Comparison of ENCODE assay signal across 8 cellular contexts in genomic region chr12:75658826-75659823, GRCh38.
A peak's percentile ranks its signal among the peaks of the same experiment; 100 is the strongest.
DNase-seq lines count a peak whose midpoint lies in the region; ATAC-seq, FAIRE-seq and TF ChIP-seq lines count a peak whose summit lies in the region.

No MANE protein-coding gene starts in this region.

- H3K9ac ChIP-seq in keratinocyte (ENCODE audit: control insufficient read depth, extremely low read depth, insufficient read depth, low read length), result peak overlapping the region; percentile 64

- CTCF ChIA-PET in BJ (lab: Yijun Ruan, JAX), result interaction anchor here (0.7 to 1.8 kb wide), 5 partner anchors 12 to 378 kb away, joined by 3 to 4 read pairs (median 3); no protein-coding TSS in a partner anchor
- CTCF ChIA-PET in activated CD8-positive, alpha-beta T cell treated with anti-CD3 and anti-CD28 coated beads, Interleukin-2, amount 10 ng/mL, durations not matched to agents 7 days and 5 days (lab: Charles Lee), result interaction anchor here (1.4 to 1.6 kb wide), 2 partner anchors 8 to 372 kb away, joined by 4 read pairs; partner anchors contain the start of gene PHLDA1

- H3K4me2 ChIP-seq in keratinocyte (ENCODE audit: control insufficient read depth, extremely low read depth, insufficient read depth, low read depth, low read length), result peak overlapping the region; percentile 48

- TF ChIP-seq EP300 in tibial nerve (IDR thresholded peaks at IDR 0.05), result no peak

- H3K9me1 ChIP-seq in keratinocyte (ENCODE audit: control insufficient read depth, extremely low read depth, insufficient read depth, low read length), result no peaks in the 10 kb centered on the region

- H3K27me3 Mint-ChIP-seq in activated CD8-positive, alpha-beta T cell treated with anti-CD3 and anti-CD28 coated beads, Interleukin-2, amount 10 ng/mL, durations not matched to agents 7 days and 5 days (ENCODE audit: low read depth), result peaks cover 6% of the 10 kb centered on the region

- no peaks in the 10 kb centered on the region for H3K36me3 ChIP-seq in BJ (ENCODE audit: control insufficient read depth, insufficient read depth, low read length)
- H3K36me3 ChIP-seq in keratinocyte (ENCODE audit: control insufficient read depth in 2 of 2, extremely low read depth in 1 of 2, insufficient read depth in 2 of 2, low read length in 2 of 2), result no peaks in the 10 kb centered on the region
- H3K36me3 ChIP-seq in tibial nerve, result no peaks in the 10 kb centered on the region

- H2AFZ ChIP-seq in keratinocyte (ENCODE audit: control insufficient read depth, low read length), result no peak overlapping the region

- H3K27me3 ChIP-seq in BJ (ENCODE audit: control insufficient read depth, insufficient read depth, low read length) (no peaks in the 10 kb centered on the region), keratinocyte (ENCODE audit: control insufficient read depth, extremely low read depth, insufficient read depth, low read length) (no peaks in the 10 kb centered on the region), tibial nerve (no peaks in the 10 kb centered on the region)

- no peaks in the 10 kb centered on the region for H3K36me3 Mint-ChIP-seq in activated CD8-positive, alpha-beta T cell treated with anti-CD3 and anti-CD28 coated beads, Interleukin-2, amount 10 ng/mL, durations not matched to agents 7 days and 5 days (ENCODE audit: low read depth)

- H3K79me2 ChIP-seq in keratinocyte (ENCODE audit: control insufficient read depth, insufficient read depth, low read length), result no peaks in the 10 kb centered on the region

- dilution Hi-C loops in keratinocyte (cut with MboI; ENCODE audit: extremely low pct_ligation_motif_present, low sequenced_read_pairs), result no loop called here

- ATAC-seq in activated CD8-positive, alpha-beta T cell treated with anti-CD3 and anti-CD28 coated beads, Interleukin-2, amount 10 ng/mL, durations not matched to agents 7 days and 5 days, result peak; percentile 73
- ATAC-seq in GM18498 (IDR thresholded peaks at IDR 0.05; ENCODE audit: unreplicated experiment) (no peak), GM21825 (IDR thresholded peaks at IDR 0.05; ENCODE audit: unreplicated experiment) (no peak)

- H3K9me3 ChIP-seq in keratinocyte (ENCODE audit: control insufficient read depth, low read depth, low read length) (no peaks in the 10 kb centered on the region), tibial nerve (no peaks in the 10 kb centered on the region)

- H3K9me3 Mint-ChIP-seq in activated CD8-positive, alpha-beta T cell treated with anti-CD3 and anti-CD28 coated beads, Interleukin-2, amount 10 ng/mL, durations not matched to agents 7 days and 5 days (ENCODE audit: insufficient read depth), result no peaks in the 10 kb centered on the region

- H3K4me3 Mint-ChIP-seq in activated CD8-positive, alpha-beta T cell treated with anti-CD3 and anti-CD28 coated beads, Interleukin-2, amount 10 ng/mL, durations not matched to agents 7 days and 5 days, result no peak overlapping the region

- peaks cover 60% of the 10 kb centered on the region for H3K4me1 ChIP-seq in keratinocyte (ENCODE audit: control insufficient read depth, extremely low read depth, insufficient read depth, low read length)
- peaks cover 0 to 10% (median 0%) of the 10 kb centered on the region in 4 donors for H3K4me1 ChIP-seq in tibial nerve

- DNase-seq in BJ (ENCODE audit: low read depth), result peak; percentile 35
- peak; percentile 55 to 57 for DNase-seq in Kasumi-1 (lab: John Stamatoyannopoulos, UW)
- peak; percentile 30 for DNase-seq in activated CD8-positive, alpha-beta T cell treated with anti-CD3 and anti-CD28 coated beads, Interleukin-2, amount 10 ng/mL, durations not matched to agents 7 days and 5 days
- DNase-seq in keratinocyte (ENCODE audit: low read depth, low spot score), result peak; percentile 49
- DNase-seq in effector CD4-positive, alpha-beta T cell, result no peak
- no peak for DNase-seq in tibial nerve (ENCODE audit: low spot score in 2 of 2)

- 39 to 51% methylated on average over 10 of the region's 10 CpGs for WGBS in tibial nerve, 2 donors

- H3K27ac Mint-ChIP-seq in activated CD8-positive, alpha-beta T cell treated with anti-CD3 and anti-CD28 coated beads, Interleukin-2, amount 10 ng/mL, durations not matched to agents 7 days and 5 days, result peak overlapping the region; percentile 9

- peak overlapping the region; percentile 92 for H3K27ac ChIP-seq in keratinocyte (ENCODE audit: control insufficient read depth, insufficient read depth, low read length)
- no peak overlapping the region for H3K27ac ChIP-seq in tibial nerve

- POLR2A ChIA-PET in BJ (lab: Charles Lee), result interaction anchor here (0.6 kb wide), 1 partner anchor 370 kb away, joined by 3 read pairs; no protein-coding TSS in a partner anchor
- POLR2A ChIA-PET in activated CD8-positive, alpha-beta T cell treated with anti-CD3 and anti-CD28 coated beads, Interleukin-2, amount 10 ng/mL, durations not matched to agents 7 days and 5 days (lab: Charles Lee), result interaction anchor here (1.7 kb wide), 1 partner anchor 372 kb away, joined by 6 read pairs; the partner anchor contains the start of gene PHLDA1

- TF ChIP-seq POLR2A in tibial nerve (IDR thresholded peaks at IDR 0.05), result no peak

- TF ChIP-seq CTCF in BJ (IDR thresholded peaks at IDR 0.05; ENCODE audit: insufficient read depth, low read depth, low read length), result no peak
- no peak for TF ChIP-seq CTCF in keratinocyte (optimal IDR thresholded peaks at IDR 0.05 in 1 of 3, IDR thresholded peaks at IDR 0.05 in 1 of 3, conservative IDR thresholded peaks at IDR 0.05 in 1 of 3; ENCODE audit: extremely low read depth in 1 of 3, insufficient read depth in 2 of 3, low read length in 3 of 3)
- no peak for TF ChIP-seq CTCF in tibial nerve (IDR thresholded peaks at IDR 0.05)

- H3K4me3 ChIP-seq in BJ (ENCODE audit: low read depth, low read length) (no peak overlapping the region), keratinocyte (ENCODE audit: control insufficient read depth in 2 of 3, extremely low read depth in 1 of 3, insufficient read depth in 2 of 3, low read depth in 1 of 3, low read length in 3 of 3) (peak overlapping the region in 1 of 3 experiments; percentile 15), tibial nerve (no peak overlapping the region)

- no peaks in the 10 kb centered on the region for H4K20me1 ChIP-seq in keratinocyte (ENCODE audit: control insufficient read depth, extremely low read depth, insufficient read depth, low read length)

- peaks cover 36% of the 10 kb centered on the region for H3K4me1 Mint-ChIP-seq in activated CD8-positive, alpha-beta T cell treated with anti-CD3 and anti-CD28 coated beads, Interleukin-2, amount 10 ng/mL, durations not matched to agents 7 days and 5 days (ENCODE audit: low read depth)

- peak; percentile 86 for FAIRE-seq in keratinocyte (lab: Jason Lieb, UNC)

Comparison
In these comparisons a context has a peak if more than half of its experiments do, and no peak if none do; other contexts are left out.
1. DNase-seq: peak in BJ (single experiment), Kasumi-1 (2 of 2), activated CD8-positive, alpha-beta T cell treated with anti-CD3 and anti-CD28 coated beads, Interleukin-2, amount 10 ng/mL, durations not matched to agents 7 days and 5 days (single experiment) and keratinocyte (single experiment); none in effector CD4-positive, alpha-beta T cell (single experiment) and tibial nerve (0 of 2).